In the genomic region with DNA sequence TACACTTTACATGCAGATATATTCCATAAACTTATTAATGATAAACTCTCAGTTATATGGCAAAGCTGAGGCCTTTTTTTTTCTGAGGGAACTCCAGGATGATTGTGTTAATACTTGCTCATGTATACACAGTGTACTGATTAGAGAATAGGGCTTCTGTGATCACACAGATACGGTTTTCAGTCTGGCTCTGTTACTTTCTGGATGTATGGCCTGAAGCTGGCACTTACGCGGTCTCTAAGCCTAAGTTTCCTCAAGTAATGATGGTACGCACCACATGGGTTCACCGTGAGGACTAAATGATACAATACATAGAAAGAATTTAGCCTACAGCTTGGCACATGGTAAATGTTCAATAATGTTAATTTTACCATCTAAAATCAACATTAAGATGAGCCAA, we compare ENCODE assay signal across 21 cellular contexts.
A peak's percentile ranks its signal among the peaks of the same experiment; 100 is the strongest.
DNase-seq lines count a peak whose midpoint lies in the region; ATAC-seq and TF ChIP-seq lines count a peak whose summit lies in the region.
"Had no signal": no experiment of that assay in that cellular context is flagged by ENCODE, and none has a peak within 500 bp of the region (broad histone marks: within the 10 kb centered on the region; RNA-seq: fewer than 3 reads in every experiment).

No MANE protein-coding gene starts in this region.

- H2BK120ac ChIP-seq in IMR-90 (ENCODE audit: low read depth, low read length), result no peak overlapping the region

- H3K9me1 ChIP-seq in IMR-90 (ENCODE audit: insufficient read depth, low read length), result peaks cover 23% of the 10 kb centered on the region

- H2AK9ac ChIP-seq in IMR-90 (replicated peaks; ENCODE audit: low read depth, low read length, poor library complexity), result no peak overlapping the region

- peaks cover 33% of the 10 kb centered on the region for H4K20me1 ChIP-seq in IMR-90 (ENCODE audit: insufficient read depth, low read length)

- POLR2A ChIA-PET in IMR-90 (lab: Charles Lee; ENCODE audit: unreplicated experiment), result no interaction called here

- H3K4me3 Mint-ChIP-seq in nephron, result no peak overlapping the region
- H3K4me3 Mint-ChIP-seq: activated naive CD8-positive, alpha-beta T cell treated with anti-CD3 and anti-CD28 coated beads, Interleukin-2, amount 50 U/mL, for 24 hours; CD4-positive, alpha-beta T cell; neural crest cell; T-helper 1 cell treated with Interleukin-12 subunit alpha and Interleukin-12 subunit beta and Interleukin-4 antibody, amounts not matched to agents 30 μg/mL and 1 μg/mL, for 36 hours had no signal

- peak overlapping the region; percentile 88 for H3K18ac ChIP-seq in IMR-90 (ENCODE audit: low read depth, low read length)

- TF ChIP-seq RAD21 in IMR-90 (IDR thresholded peaks at IDR 0.05; ENCODE audit: low read length), result no peak

- no peak overlapping the region for H3K4me3 ChIP-seq in IMR-90 (ENCODE audit: insufficient read depth, low read depth, low read length)
- H3K4me3 ChIP-seq in adipocyte (ENCODE audit: low read length), result no peak overlapping the region
- no peak overlapping the region for H3K4me3 ChIP-seq in testis
- no peak overlapping the region for H3K4me3 ChIP-seq in left lung

- no peak for ATAC-seq in IMR-90 (ENCODE audit: low read depth)
- no peak for ATAC-seq in GM19397 (IDR thresholded peaks at IDR 0.05; ENCODE audit: unreplicated experiment)
- no peak for ATAC-seq in left lung
- ATAC-seq: activated naive CD8-positive, alpha-beta T cell treated with anti-CD3 and anti-CD28 coated beads, Interleukin-2, amount 50 U/mL, for 24 hours had no signal

- no peak overlapping the region; the same call in 1 of the 2 replicates for H2AK5ac ChIP-seq in IMR-90 (ENCODE audit: low read depth, low read length)

- dilution Hi-C loops in IMR-90 (cut with HindIII; ENCODE audit: low sequenced_read_pairs, unreplicated experiment), result no loop called here

- CTCF ChIA-PET in IMR-90 (lab: Yijun Ruan, JAX), result interaction anchor here (0.8 kb wide), 1 partner anchor 16 kb away, joined by 3 read pairs; no protein-coding TSS in a partner anchor

- TF ChIP-seq POLR2A in IMR-90 (IDR thresholded peaks at IDR 0.05; ENCODE audit: low read depth, low read length) (no peak), testis (IDR thresholded peaks at IDR 0.05) (no peak)

- peak overlapping the region; percentile 42 for H3K4me2 ChIP-seq in IMR-90 (ENCODE audit: low read depth, low read length)

- peaks cover 91% of the 10 kb centered on the region for H3K4me1 Mint-ChIP-seq in nephron
- H3K4me1 Mint-ChIP-seq: neural crest cell had no signal

- H4K91ac ChIP-seq in IMR-90 (ENCODE audit: insufficient read depth, low read depth, low read length), result peak overlapping the region; percentile 75

- in situ Hi-C loops in IMR-90 (cut with MboI; ENCODE audit: low sequenced_read_pairs), result loop anchor here (10.0 kb wide), 1 partner anchor 133 kb away; no protein-coding TSS in a partner anchor

- H3K27ac Mint-ChIP-seq in nephron, result peak overlapping the region; percentile 89 to 97 (median 96)
- H3K27ac Mint-ChIP-seq: activated naive CD8-positive, alpha-beta T cell treated with anti-CD3 and anti-CD28 coated beads, Interleukin-2, amount 50 U/mL, for 24 hours; CD4-positive, alpha-beta T cell; T-helper 1 cell treated with Interleukin-12 subunit alpha and Interleukin-12 subunit beta and Interleukin-4 antibody, amounts not matched to agents 30 μg/mL and 1 μg/mL, for 36 hours had no signal

- H3K9me3 ChIP-seq in IMR-90 (ENCODE audit: control insufficient read depth, insufficient read depth, low read length) (no peaks in the 10 kb centered on the region), adipocyte (ENCODE audit: control insufficient read depth, low read length) (no peaks in the 10 kb centered on the region), testis (no peaks in the 10 kb centered on the region), left lung (no peaks in the 10 kb centered on the region)

- peaks cover 32% of the 10 kb centered on the region for H3K36me3 Mint-ChIP-seq in nephron (ENCODE audit: low read depth)

- BruUV-seq in IMR-90 (replicated peaks; lab: Mats Ljungman, UMichigan), result no TSS peak

- H2BK5ac ChIP-seq in IMR-90 (ENCODE audit: low read depth, low read length, poor library complexity, severe bottlenecking), result peak overlapping the region; percentile 45

- WGBS in IMR-90 (ENCODE audit: extremely low coverage in 2 of 2, insufficient read length in 1 of 2), 2 experiments, result no CpG with 5 or more reads among the region's 5 CpGs
- WGBS in testis, 2 donors, result 72 to 73% methylated on average over 5 of the region's 5 CpGs

- H4K5ac ChIP-seq in IMR-90 (ENCODE audit: low read depth, low read length), result peak overlapping the region; percentile 85

- intact Hi-C loops in IMR-90 (cut with micrococcal nuclease), result no loop called here
- intact Hi-C loops in testis (cut with DNase I; ENCODE audit: low total_unique reads), result loop anchor here (10.0 kb wide), 1 partner anchor 203 kb away; no protein-coding TSS in a partner anchor
- intact Hi-C loops in left lung (cut with DNase I), result no loop called here

- H3K36me3 ChIP-seq in IMR-90 (ENCODE audit: control insufficient read depth, insufficient read depth, low read length) (peaks cover 32% of the 10 kb centered on the region), adipocyte (ENCODE audit: control insufficient read depth, insufficient read depth, low read length, severe bottlenecking) (peaks cover 46% of the 10 kb centered on the region), testis (ENCODE audit: low read depth, missing control alignments) (no peaks in the 10 kb centered on the region), left lung (peaks cover 0 to 82% of the 10 kb centered on the region in 2 donors)

- DNase-seq in IMR-90 (no peak), adipocyte (ENCODE audit: low read depth) (no peak), testis (no peak), occipital lobe (lab: John Stamatoyannopoulos, UW) (no peak), left lung (no peak)
- DNase-seq: activated CD4-positive, alpha-beta T cell treated with anti-CD3 and anti-CD28 coated beads for 48 hours; activated effector memory CD4-positive, alpha-beta T cell treated with anti-CD3 and anti-CD28 coated beads, Interleukin-2, amount 50 U/mL, for 16 hours; activated naive CD8-positive, alpha-beta T cell treated with anti-CD3 and anti-CD28 coated beads, Interleukin-2, amount 50 U/mL, for 24 hours; CD4-positive, alpha-beta T cell; foreskin melanocyte; GDM1; kidney glomerular epithelial cell; NCI-H1417 treated with DMSO at 0.1 percent for 48 hours; NCI-H69; SIG-M5; stimulated activated CD8-positive, alpha-beta memory T cell treated with anti-CD3 and anti-CD28 coated beads, Interleukin-4, amount 100 ng/mL, for 48 hours; substantia nigra had no signal

- peak overlapping the region; percentile 43; the same call in 1 of the 3 replicates for H2BK15ac ChIP-seq in IMR-90 (ENCODE audit: low read depth, low read length)

- peaks cover 25% of the 10 kb centered on the region for H3K4me1 ChIP-seq in IMR-90 (ENCODE audit: control insufficient read depth, insufficient read depth, low read length)
- H3K4me1 ChIP-seq in adipocyte (ENCODE audit: control insufficient read depth, insufficient read depth, low read length), result peaks cover 73% of the 10 kb centered on the region
- H3K4me1 ChIP-seq in testis, result peaks cover 65% of the 10 kb centered on the region
- H3K4me1 ChIP-seq in left lung, result peaks cover 18 to 23% of the 10 kb centered on the region in 2 donors

- no peak overlapping the region for H3K56ac ChIP-seq in IMR-90 (ENCODE audit: extremely low read depth, insufficient read depth, low read length)

- H3K9ac ChIP-seq in IMR-90 (ENCODE audit: low read depth, low read length) (no peak overlapping the region), adipocyte (ENCODE audit: low read length) (peak overlapping the region; percentile 26)

- no peak for TF ChIP-seq CTCF in IMR-90 (conservative IDR thresholded peaks at IDR 0.05; ENCODE audit: low read depth, low read length)
- TF ChIP-seq CTCF in nephron (IDR thresholded peaks at IDR 0.05; ENCODE audit: unreplicated experiment in 3 of 3), result no peak
- TF ChIP-seq CTCF in testis (IDR thresholded peaks at IDR 0.05), result no peak
- TF ChIP-seq CTCF in left lung (IDR thresholded peaks at IDR 0.05), result no peak

- H3K23ac ChIP-seq in IMR-90 (ENCODE audit: low read depth, low read length), result peak overlapping the region; percentile 59; the same call in 1 of the 2 replicates

- H2BK20ac ChIP-seq in IMR-90 (ENCODE audit: low read depth, low read length), result no peak overlapping the region

- H3K79me1 ChIP-seq in IMR-90 (ENCODE audit: low read depth in 1 of 2, low read length in 2 of 2), result peaks cover 47 to 62% of the 10 kb centered on the region in 2 experiments

- H3K27me3 ChIP-seq in IMR-90 (ENCODE audit: control insufficient read depth, insufficient read depth, low read length), result no peaks in the 10 kb centered on the region
- H3K27me3 ChIP-seq in adipocyte (replicated peaks; ENCODE audit: control insufficient read depth, insufficient read depth, low read length), result no peaks in the 10 kb centered on the region
- no peaks in the 10 kb centered on the region for H3K27me3 ChIP-seq in testis
- no peaks in the 10 kb centered on the region for H3K27me3 ChIP-seq in left lung

- peak overlapping the region in 1 of 2 experiments; percentile 69; a peak in 2 of 4 replicates for H4K8ac ChIP-seq in IMR-90 (ENCODE audit: low read depth in 2 of 2, low read length in 2 of 2)

- H3K9me3 Mint-ChIP-seq in nephron, result no peaks in the 10 kb centered on the region
- H3K9me3 Mint-ChIP-seq: activated naive CD8-positive, alpha-beta T cell treated with anti-CD3 and anti-CD28 coated beads, Interleukin-2, amount 50 U/mL, for 24 hours; CD4-positive, alpha-beta T cell; neural crest cell; T-helper 1 cell treated with Interleukin-12 subunit alpha and Interleukin-12 subunit beta and Interleukin-4 antibody, amounts not matched to agents 30 μg/mL and 1 μg/mL, for 36 hours had no signal

- H3K27ac ChIP-seq in IMR-90 (ENCODE audit: insufficient read depth, low read length) (peak overlapping the region; percentile 86; the same call in 1 of the 2 replicates), testis (peak overlapping the region; percentile 57 to 66), left lung (no peak overlapping the region)

- peak overlapping the region; percentile 54; the same call in 1 of the 2 replicates for H3K4ac ChIP-seq in IMR-90 (ENCODE audit: low read depth, low read length)

- H2AFZ ChIP-seq in IMR-90 (replicated peaks; ENCODE audit: low read length, poor library complexity), result no peak overlapping the region

- no peaks in the 10 kb centered on the region for H3K27me3 Mint-ChIP-seq in nephron (ENCODE audit: low read depth)
- H3K27me3 Mint-ChIP-seq: activated naive CD8-positive, alpha-beta T cell treated with anti-CD3 and anti-CD28 coated beads, Interleukin-2, amount 50 U/mL, for 24 hours; CD4-positive, alpha-beta T cell had no signal

- H3K14ac ChIP-seq in IMR-90 (replicated peaks; ENCODE audit: low read depth, low read length), result peak overlapping the region; percentile 55; the same call in 1 of the 2 replicates

TF ChIP-seq in IMR-90, 13 proteins besides CTCF, POLR2A, EP300 and RAD21:
- TF ChIP-seq RFX5 (IDR thresholded peaks at IDR 0.05; ENCODE audit: low read depth, low read length) (no peak), RCOR1 (IDR thresholded peaks at IDR 0.05; ENCODE audit: insufficient replicate concordance, low read length) (no peak), MAZ (IDR thresholded peaks at IDR 0.05; ENCODE audit: borderline replicate concordance, low read depth, low read length) (no peak)

Comparison
In these comparisons a context has a peak if more than half of its experiments do, and no peak if none do; other contexts are left out.
1. H3K27ac ChIP-seq: peak in IMR-90 (single experiment) and testis (2 of 2); none in left lung (0 of 2).